4 cellular contexts compared by ENCODE assay signal in the genomic region with DNA sequence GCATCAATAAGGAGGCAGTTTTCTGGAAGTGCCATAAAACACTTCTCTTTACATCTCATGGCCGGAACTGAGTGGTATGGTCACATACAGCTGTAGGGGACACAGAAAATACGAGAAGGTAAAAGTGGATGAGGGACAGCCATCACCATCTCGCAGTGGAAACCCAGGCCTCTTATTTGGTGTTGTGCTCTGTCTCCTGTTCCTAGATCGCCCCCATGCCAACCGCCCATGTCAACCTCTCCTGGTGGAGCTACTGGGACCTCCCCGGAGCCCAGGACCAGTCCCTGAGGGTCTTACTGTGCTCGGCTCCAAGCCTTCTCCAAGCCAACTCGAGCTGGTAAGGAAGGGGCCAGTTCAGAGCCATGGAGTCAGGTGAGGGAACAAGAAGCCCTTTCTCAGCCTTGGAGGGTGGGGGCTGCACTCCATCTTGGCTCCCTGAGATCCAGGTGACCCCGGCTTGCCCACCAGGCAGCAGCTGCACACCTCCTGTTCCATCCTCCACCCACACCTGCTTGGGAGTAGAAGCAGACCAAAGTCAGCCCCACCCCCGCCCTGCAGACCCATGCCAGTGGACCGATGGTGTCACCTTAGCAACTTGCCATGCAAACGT.
"Had no signal": no experiment of that assay in that cellular context is flagged by ENCODE, and none has a peak within 500 bp of the region (broad histone marks: within the 10 kb centered on the region; RNA-seq: fewer than 3 reads in every experiment).

No MANE protein-coding gene starts in this region.

- H3K4me3 ChIP-seq: GM23338, HAP-1 had no signal

- H3K4me1 ChIP-seq: HAP-1 had no signal

- H3K9me3 ChIP-seq: HAP-1 had no signal

- H3K4me3 Mint-ChIP-seq: GM23338, IgD-negative memory B cell had no signal

- H3K9me3 Mint-ChIP-seq: GM23338, IgD-negative memory B cell had no signal

- H3K27ac Mint-ChIP-seq: GM23338, IgD-negative memory B cell had no signal

- H3K4me2 ChIP-seq: GM23338 had no signal

- H3K27me3 Mint-ChIP-seq: IgD-negative memory B cell had no signal

- H2AFZ ChIP-seq: GM23338 had no signal

- H3K36me3 ChIP-seq: HAP-1 had no signal

- DNase-seq: KBM-7 had no signal

- H3K4me1 Mint-ChIP-seq: GM23338 had no signal
